27 cellular contexts compared by ENCODE assay signal in genomic region chr20:53960586-53961386, GRCh38.
A peak's percentile ranks its signal among the peaks of the same experiment; 100 is the strongest.
DNase-seq lines count a peak whose midpoint lies in the region; ATAC-seq and TF ChIP-seq lines count a peak whose summit lies in the region.
"Had no signal": no experiment of that assay in that cellular context is flagged by ENCODE, and none has a peak within 500 bp of the region (broad histone marks: within the 10 kb centered on the region; RNA-seq: fewer than 3 reads in every experiment).

No MANE protein-coding gene starts in this region.

- no peaks in the 10 kb centered on the region for H3K9me3 ChIP-seq in RWPE2 (ENCODE audit: severe bottlenecking)
- H3K9me3 ChIP-seq in osteoblast (ENCODE audit: low read depth, low read length), result no peaks in the 10 kb centered on the region
- H3K9me3 ChIP-seq: esophagus squamous epithelium, SJCRH30, vagina had no signal

- no peaks in the 10 kb centered on the region for H3K9me3 Mint-ChIP-seq in GM23338
- H3K9me3 Mint-ChIP-seq: activated naive CD8-positive, alpha-beta T cell treated with anti-CD3 and anti-CD28 coated beads, Interleukin-2, amount 10 ng/mL, durations not matched to agents 7 days and 5 days; activated T-helper 17 cell treated with anti-CD3 and anti-CD28 coated beads, Interleukin-2, amount 50 U/mL, for 72 hours had no signal

- no peak overlapping the region for H3K4me3 Mint-ChIP-seq in GM23338
- H3K4me3 Mint-ChIP-seq: activated naive CD8-positive, alpha-beta T cell treated with anti-CD3 and anti-CD28 coated beads, Interleukin-2, amount 10 ng/mL, durations not matched to agents 7 days and 5 days; activated T-helper 17 cell treated with anti-CD3 and anti-CD28 coated beads, Interleukin-2, amount 50 U/mL, for 72 hours; brain; CD8-positive, alpha-beta memory T cell; memory B cell; naive B cell had no signal

- H3K27ac ChIP-seq in RWPE2 (ENCODE audit: poor library complexity, severe bottlenecking) (no peak overlapping the region), osteoblast (ENCODE audit: low read depth, low read length) (peak overlapping the region; percentile 72), GM23338 (ENCODE audit: low read depth) (no peak overlapping the region)
- H3K27ac ChIP-seq: KMS-11, right atrium auricular region, SJCRH30, WERI-Rb-1 had no signal

- TF ChIP-seq CTCF in AG10803 (conservative IDR thresholded peaks at IDR 0.05; ENCODE audit: low read length) (no peak), RWPE2 (IDR thresholded peaks at IDR 0.05; ENCODE audit: poor library complexity, severe bottlenecking) (no peak), osteoblast (IDR thresholded peaks at IDR 0.05; ENCODE audit: extremely low read depth, low read depth, low read length) (no peak), GM23338 (conservative IDR thresholded peaks at IDR 0.05; ENCODE audit: low read depth in 2 of 2) (no peak)

- H3F3A ChIP-seq in GM23338 (replicated peaks; ENCODE audit: low read depth), result no peaks in the 10 kb centered on the region

- peak; percentile 31; the same call in 2 of the 3 replicates for ATAC-seq in RWPE2 (ENCODE audit: low read depth)
- no peak for ATAC-seq in GM23338
- ATAC-seq: activated T-helper 17 cell treated with anti-CD3 and anti-CD28 coated beads, Interleukin-2, amount 50 U/mL, for 72 hours had no signal

- H3K27me3 ChIP-seq in RWPE2 (ENCODE audit: insufficient read depth, poor library complexity, severe bottlenecking), result no peaks in the 10 kb centered on the region
- H3K27me3 ChIP-seq in osteoblast (ENCODE audit: insufficient read depth, low read length), result no peaks in the 10 kb centered on the region
- no peaks in the 10 kb centered on the region for H3K27me3 ChIP-seq in GM23338 (ENCODE audit: insufficient read depth)
- H3K27me3 ChIP-seq: right atrium auricular region, vagina had no signal

- H3K36me3 Mint-ChIP-seq in GM23338 (ENCODE audit: low read depth), result no peaks in the 10 kb centered on the region
- H3K36me3 Mint-ChIP-seq: brain, memory B cell, naive B cell had no signal

- H3K27me3 Mint-ChIP-seq in GM23338 (ENCODE audit: insufficient read depth, low read depth, poor library complexity), result no peaks in the 10 kb centered on the region
- H3K27me3 Mint-ChIP-seq: brain had no signal

- H3K36me3 ChIP-seq in RWPE2 (ENCODE audit: low read depth), result no peaks in the 10 kb centered on the region
- no peaks in the 10 kb centered on the region for H3K36me3 ChIP-seq in osteoblast (ENCODE audit: insufficient read depth, low read length)
- no peaks in the 10 kb centered on the region for H3K36me3 ChIP-seq in GM23338 (ENCODE audit: insufficient read depth)
- H3K36me3 ChIP-seq: esophagus squamous epithelium, right atrium auricular region, SJCRH30, vagina, WERI-Rb-1 had no signal

- H4K20me1 ChIP-seq in osteoblast (ENCODE audit: insufficient read depth, low read length) (no peaks in the 10 kb centered on the region), GM23338 (replicated peaks; ENCODE audit: insufficient read depth) (no peaks in the 10 kb centered on the region)

- H3K4me1 Mint-ChIP-seq in GM23338, result peaks cover 18% of the 10 kb centered on the region
- H3K4me1 Mint-ChIP-seq: activated T-helper 17 cell treated with anti-CD3 and anti-CD28 coated beads, Interleukin-2, amount 50 U/mL, for 72 hours had no signal

- H3K4me2 ChIP-seq in osteoblast (ENCODE audit: insufficient read depth, low read length), result no peak overlapping the region
- H3K4me2 ChIP-seq in GM23338, result no peak overlapping the region
- H3K4me2 ChIP-seq: KMS-11 had no signal

- no peaks in the 10 kb centered on the region for H3K79me2 ChIP-seq in osteoblast (ENCODE audit: insufficient read depth, low read length)
- no peaks in the 10 kb centered on the region for H3K79me2 ChIP-seq in GM23338 (replicated peaks; ENCODE audit: insufficient read depth)

- H3K4me1 ChIP-seq in RWPE2 (ENCODE audit: insufficient read depth, poor library complexity, severe bottlenecking), result no peaks in the 10 kb centered on the region
- peaks cover 34% of the 10 kb centered on the region for H3K4me1 ChIP-seq in osteoblast (ENCODE audit: insufficient read depth, low read length)
- H3K4me1 ChIP-seq in GM23338 (ENCODE audit: insufficient read depth), result no peaks in the 10 kb centered on the region
- H3K4me1 ChIP-seq: esophagus squamous epithelium, right atrium auricular region, SJCRH30 had no signal

- DNase-seq in AG10803 (ENCODE audit: low read depth) (peak; percentile 70), RWPE2 (ENCODE audit: low spot score) (no peak), fibroblast of gingiva (ENCODE audit: low read depth) (peak; percentile 21), osteoblast (ENCODE audit: insufficient read length, low spot score, missing footprints) (no peak), NCI-H1092 treated with DMSO at 0.1 percent for 48 hours (lab: John Stamatoyannopoulos, UW) (no peak), AG08396 (ENCODE audit: low spot score) (no peak), GM23338 (ENCODE audit: low spot score) (no peak), amniotic stem cell (lab: John Stamatoyannopoulos, UW) (no peak)
- DNase-seq: activated naive CD8-positive, alpha-beta T cell treated with anti-CD3 and anti-CD28 coated beads, Interleukin-2, amount 10 ng/mL, durations not matched to agents 7 days and 5 days; CD8-positive, alpha-beta memory T cell; DMS53; effector memory CD4-positive, alpha-beta T cell; esophagus squamous epithelium; GF-D8; naive B cell; NCI-H1048; NCI-H1930; NCI-H226; SJCRH30; stimulated activated CD4-positive, alpha-beta T cell treated with anti-CD3 and anti-CD28 coated beads, Interleukin-15, amount 100 ng/mL, for 24 hours; WERI-Rb-1 had no signal

- H3K4me3 ChIP-seq in AG10803 (ENCODE audit: low read length) (no peak overlapping the region), RWPE2 (ENCODE audit: severe bottlenecking) (no peak overlapping the region), osteoblast (ENCODE audit: insufficient read depth, low read length) (no peak overlapping the region), GM23338 (no peak overlapping the region)
- H3K4me3 ChIP-seq: esophagus squamous epithelium, right atrium auricular region, SJCRH30, vagina had no signal

- no peak overlapping the region for H3K27ac Mint-ChIP-seq in GM23338
- H3K27ac Mint-ChIP-seq: activated naive CD8-positive, alpha-beta T cell treated with anti-CD3 and anti-CD28 coated beads, Interleukin-2, amount 10 ng/mL, durations not matched to agents 7 days and 5 days; activated T-helper 17 cell treated with anti-CD3 and anti-CD28 coated beads, Interleukin-2, amount 50 U/mL, for 72 hours; CD8-positive, alpha-beta memory T cell; memory B cell had no signal

- no peak overlapping the region for H2AFZ ChIP-seq in osteoblast (ENCODE audit: low read length)
- H2AFZ ChIP-seq in GM23338, result no peak overlapping the region

- H3K9me2 ChIP-seq in GM23338 (ENCODE audit: insufficient read depth), result peaks cover 2% of the 10 kb centered on the region; the same call in 1 of the 2 replicates

TF ChIP-seq in GM23338, 12 proteins besides CTCF, POLR2A, EP300 and RAD21 (continues in another document):
- TF ChIP-seq EZH2phosphoT487 (IDR thresholded peaks at IDR 0.05; ENCODE audit: unreplicated experiment) (no peak), JUNB (IDR thresholded peaks at IDR 0.05; ENCODE audit: unreplicated experiment) (no peak), ETS1 (IDR thresholded peaks at IDR 0.05) (no peak), NANOG (IDR thresholded peaks at IDR 0.05; ENCODE audit: borderline replicate concordance) (no peak), EZH2 (IDR thresholded peaks at IDR 0.05; ENCODE audit: low read depth, unreplicated experiment) (no peak), ZNF331 (CRISPR knock-in tag; IDR thresholded peaks at IDR 0.05; ENCODE audit: low read depth) (no peak)

Comparison
In these comparisons a context has a peak if more than half of its experiments do, and no peak if none do; other contexts are left out.
1. DNase-seq: peak in AG10803 (single experiment) and fibroblast of gingiva (single experiment); none in RWPE2 (single experiment), osteoblast (single experiment), NCI-H1092 treated with DMSO at 0.1 percent for 48 hours (single experiment), AG08396 (single experiment), GM23338 (single experiment) and amniotic stem cell (single experiment).